ENCODE assay signal across 14 cellular contexts in the genomic region with DNA sequence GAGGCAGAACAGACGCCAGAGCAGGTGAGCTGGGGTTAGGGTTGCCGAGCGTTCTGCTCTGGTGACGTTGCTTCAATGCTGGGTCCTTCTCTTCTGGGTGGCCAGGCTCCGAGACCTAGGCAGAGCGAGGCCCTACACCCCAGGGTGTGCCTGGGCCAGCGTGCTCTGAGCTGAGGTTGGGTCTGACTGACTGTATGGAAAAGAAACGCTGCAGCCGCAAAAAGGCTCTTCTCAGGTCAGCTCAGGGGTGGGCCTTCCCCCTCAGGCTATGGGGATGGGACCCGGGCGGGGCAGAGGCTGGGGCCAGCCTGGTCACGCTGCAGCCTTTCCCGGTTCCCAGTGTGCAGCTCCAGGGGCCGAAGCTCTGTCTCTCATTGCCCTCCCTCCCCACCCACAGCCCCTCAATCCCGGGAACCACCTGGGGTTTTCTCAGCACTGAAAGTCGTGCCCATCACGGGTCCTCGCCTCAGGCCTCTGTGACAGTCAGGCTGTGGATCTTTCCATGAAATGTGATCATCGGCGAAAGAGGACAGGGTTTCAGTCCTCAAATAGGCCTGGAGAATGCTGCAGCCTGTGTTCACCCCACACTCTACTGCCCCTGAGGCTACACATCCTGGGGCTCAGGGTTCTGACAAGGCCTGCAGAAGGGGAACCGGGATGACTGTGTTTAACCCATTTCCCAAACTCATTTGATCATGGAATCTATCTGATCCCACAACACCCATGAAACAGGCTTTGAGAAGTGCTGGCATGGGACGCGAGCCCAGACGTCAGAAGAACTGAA. TPM values are rescaled to one million over a fixed set of nuclear protein-coding genes. Genes with fewer than 3 reads are reported as not detected.
"Had no signal": no experiment of that assay in that cellular context is flagged by ENCODE, and none has a peak within 500 bp of the region (broad histone marks: within the 10 kb centered on the region; RNA-seq: fewer than 3 reads in every experiment).

No MANE protein-coding gene starts in this region.

- H3K27ac ChIP-seq: adrenal gland had no signal

- DNase-seq: activated naive CD4-positive, alpha-beta T cell treated with anti-CD3 and anti-CD28 coated beads, Interleukin-2, amount 50 U/mL, for 16 hours; central memory CD4-positive, alpha-beta T cell; hypothalamus; left cardiac atrium; mammary epithelial cell; occipital lobe; stimulated activated CD4-positive, alpha-beta T cell treated with anti-CD3 and anti-CD28 coated beads, Interleukin-2, amount 100 ng/mL, for 48 hours; stimulated activated naive CD4-positive, alpha-beta T cell treated with Interleukin-2 at 50 U/mL for 16 hours had no signal

- H3K27ac Mint-ChIP-seq: activated B cell treated with CpG ODN at 0.5 μM for 24 hours; activated T-helper 1 cell treated with anti-CD3 and anti-CD28 coated beads, Interleukin-12 subunit alpha, Interleukin-12 subunit beta, Interleukin-2, Interleukin-4 antibody, amounts not matched to agents 30 ng/mL and 10 ng/mL and 1 ng/mL, durations not matched to agents 14 hours and 24 hours and 36 hours; dendritic cell treated with granulocyte-macrophage colony-stimulating factor and Interleukin-4, amounts not matched to agents 40 ng/mL and 50 ng/mL, for 4 days; natural killer cell treated with Interleukin-12 subunit alpha and Interleukin-12 subunit beta and Interleukin-15 and Interleukin-18, amount 100 ng/mL, for 72 hours; T-helper 17 cell had no signal

- H3K36me3 Mint-ChIP-seq: natural killer cell treated with Interleukin-12 subunit alpha and Interleukin-12 subunit beta and Interleukin-15 and Interleukin-18, amount 100 ng/mL, for 72 hours had no signal

- H3K9me3 Mint-ChIP-seq: activated B cell treated with CpG ODN at 0.5 μM for 24 hours; activated T-helper 1 cell treated with anti-CD3 and anti-CD28 coated beads, Interleukin-12 subunit alpha, Interleukin-12 subunit beta, Interleukin-2, Interleukin-4 antibody, amounts not matched to agents 30 ng/mL and 10 ng/mL and 1 ng/mL, durations not matched to agents 14 hours and 24 hours and 36 hours; dendritic cell treated with granulocyte-macrophage colony-stimulating factor and Interleukin-4, amounts not matched to agents 40 ng/mL and 50 ng/mL, for 4 days; natural killer cell treated with Interleukin-12 subunit alpha and Interleukin-12 subunit beta and Interleukin-15 and Interleukin-18, amount 100 ng/mL, for 72 hours had no signal

- ATAC-seq: left cardiac atrium, T-helper 17 cell had no signal

- H3K4me1 Mint-ChIP-seq: activated B cell treated with CpG ODN at 0.5 μM for 24 hours, T-helper 17 cell had no signal

- H3K27me3 ChIP-seq: adrenal gland had no signal

- H3K9me3 ChIP-seq: adrenal gland had no signal

- H3K4me1 ChIP-seq: adrenal gland had no signal

- H3K4me3 ChIP-seq: adrenal gland had no signal

- H3K4me3 Mint-ChIP-seq: activated B cell treated with CpG ODN at 0.5 μM for 24 hours; activated T-helper 1 cell treated with anti-CD3 and anti-CD28 coated beads, Interleukin-12 subunit alpha, Interleukin-12 subunit beta, Interleukin-2, Interleukin-4 antibody, amounts not matched to agents 30 ng/mL and 10 ng/mL and 1 ng/mL, durations not matched to agents 14 hours and 24 hours and 36 hours; dendritic cell treated with granulocyte-macrophage colony-stimulating factor and Interleukin-4, amounts not matched to agents 40 ng/mL and 50 ng/mL, for 4 days; natural killer cell treated with Interleukin-12 subunit alpha and Interleukin-12 subunit beta and Interleukin-15 and Interleukin-18, amount 100 ng/mL, for 72 hours; T-helper 17 cell had no signal

RNA-seq across cellular contexts. Expression of gene CYP26B1, which starts 19.4 kb away (rescaled TPM):
- total RNA-seq: activated B cell treated with CpG ODN at 0.5 μM for 24 hours; activated T-helper 1 cell treated with anti-CD3 and anti-CD28 coated beads, Interleukin-12 subunit alpha, Interleukin-12 subunit beta, Interleukin-2, Interleukin-4 antibody, amounts not matched to agents 30 ng/mL and 10 ng/mL and 1 ng/mL, durations not matched to agents 14 hours and 24 hours and 36 hours; natural killer cell treated with Interleukin-12 subunit alpha and Interleukin-12 subunit beta and Interleukin-15 and Interleukin-18, amount 100 ng/mL, for 72 hours; T-helper 17 cell had no signal
